Comparison of ENCODE assay signal across 7 cellular contexts in genomic region chr1:37478451-37478871, GRCh38. TPM values are rescaled to one million over a fixed set of nuclear protein-coding genes. Genes with fewer than 3 reads are reported as not detected.
DNase-seq lines count a peak whose midpoint lies in the region; ATAC-seq and TF ChIP-seq lines count a peak whose summit lies in the region.

No MANE protein-coding gene starts in this region.

- TF ChIP-seq CTCF in WI38 (IDR thresholded peaks at IDR 0.05; ENCODE audit: low read depth, low read length) (no peak), epithelial cell of proximal tubule (conservative IDR thresholded peaks at IDR 0.05; ENCODE audit: low read depth, low read length) (no peak)

- no peak for ATAC-seq in HG03045 (IDR thresholded peaks at IDR 0.05; ENCODE audit: unreplicated experiment)

- H3K4me3 ChIP-seq in WI38 (ENCODE audit: low read depth, low read length) (peak overlapping the region; percentile 1; the same call in 1 of the 2 replicates), epithelial cell of proximal tubule (ENCODE audit: low read depth, low read length) (peak overlapping the region; percentile 71)

- DNase-seq in HK-2 (ENCODE audit: unreplicated experiment), result peak; percentile 50
- DNase-seq in epithelial cell of proximal tubule (ENCODE audit: low read depth), result no peak
- DNase-seq in stimulated activated CD4-positive, alpha-beta T cell treated with anti-CD3 and anti-CD28 coated beads, Interleukin-12 subunit alpha, Interleukin-12 subunit beta, amount 100 ng/mL, for 24 hours (ENCODE audit: low read depth in 2 of 2), result peak; percentile 43 to 48
- DNase-seq in NCI-H526 treated with DMSO at 0.1 percent for 48 hours (lab: John Stamatoyannopoulos, UW), result no peak
- DNase-seq in NCI-H1105 (lab: John Stamatoyannopoulos, UW), result no peak

RNA-seq across cellular contexts. Expression of gene ZC3H12A, which starts 4.1 kb away (rescaled TPM):
- total RNA-seq in epithelial cell of proximal tubule, result 16.0 and 16.7 TPM in 2 replicates

RNA-seq across cellular contexts. Expression of gene MEAF6, which starts 36.1 kb away (rescaled TPM):
- 64.2 and 73.1 TPM in 2 replicates for total RNA-seq in epithelial cell of proximal tubule

Comparison
In these comparisons a context has a peak if more than half of its experiments do, and no peak if none do; other contexts are left out.
1. DNase-seq: peak in HK-2 (single experiment) and stimulated activated CD4-positive, alpha-beta T cell treated with anti-CD3 and anti-CD28 coated beads, Interleukin-12 subunit alpha, Interleukin-12 subunit beta, amount 100 ng/mL, for 24 hours (2 of 2); none in epithelial cell of proximal tubule (single experiment), NCI-H526 treated with DMSO at 0.1 percent for 48 hours (single experiment) and NCI-H1105 (single experiment).